ENCODE assay signal across 30 cellular contexts in the genomic region with DNA sequence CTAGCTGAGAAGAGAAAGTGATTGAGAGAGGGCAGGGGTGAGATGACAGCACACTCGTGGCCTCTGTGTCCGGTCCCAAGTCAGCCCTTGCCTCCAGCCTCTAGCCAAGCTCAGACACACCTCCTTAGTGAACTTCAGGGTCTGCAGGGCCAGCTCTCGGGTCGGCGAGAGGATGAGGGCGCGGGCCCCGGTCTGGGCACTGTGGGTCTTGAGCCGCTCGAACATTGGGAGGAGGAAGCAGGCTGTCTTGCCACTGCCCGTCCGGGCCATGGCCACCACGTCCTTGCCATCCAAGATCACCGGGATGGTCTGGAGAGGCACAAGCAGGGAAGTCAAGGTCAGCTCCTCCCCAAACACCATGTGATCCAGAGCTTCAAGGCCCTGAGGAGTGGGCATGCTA. TPM values are rescaled to one million over a fixed set of nuclear protein-coding genes. Genes with fewer than 3 reads are reported as not detected.
A peak's percentile ranks its signal among the peaks of the same experiment; 100 is the strongest.
DNase-seq lines count a peak whose midpoint lies in the region; ATAC-seq, FAIRE-seq and TF ChIP-seq lines count a peak whose summit lies in the region.
"Had no signal": no experiment of that assay in that cellular context is flagged by ENCODE, and none has a peak within 500 bp of the region (broad histone marks: within the 10 kb centered on the region; RNA-seq: fewer than 3 reads in every experiment).

No MANE protein-coding gene starts in this region.

- peaks cover 2% of the 10 kb centered on the region for H3K9me1 ChIP-seq in K562 (ENCODE audit: control insufficient read depth, insufficient read depth, low read length)

- TF ChIP-seq EP300 in K562 (IDR thresholded peaks at IDR 0.05; ENCODE audit: low read length) = no peak

- H3K4me3 Mint-ChIP-seq in neural crest cell (peak overlapping the region; percentile 34), osteocyte (ENCODE audit: unreplicated experiment) (no peak overlapping the region)
- H3K4me3 Mint-ChIP-seq in stimulated activated memory B cell treated with anti-CD40 and anti-IgM and Interleukin-4, amounts not matched to agents 10 μg/mL and 1 μg/mL and 100 μg/mL, for 72 hours = no peak overlapping the region
- H3K4me3 Mint-ChIP-seq: CD4-positive, alpha-beta T cell; CD8-positive, alpha-beta T cell had no signal

- 96% methylated on average over 6 of the region's 14 CpGs for WGBS in K562 (ENCODE audit: insufficient coverage, low coverage, missing lambda C conversion rate)
- WGBS in prostate gland = 95% methylated on average over 6 of the region's 14 CpGs

- DNase-seq in K562 (ENCODE audit: extremely low read depth in 1 of 4, low spot score in 3 of 4) = no peak
- DNase-seq in neural crest cell (ENCODE audit: low read depth, low spot score) = no peak
- DNase-seq in osteocyte (ENCODE audit: extremely low spot score, unreplicated experiment) = no peak
- DNase-seq in NCI-H2196 treated with DMSO at 0.1 percent for 48 hours (lab: John Stamatoyannopoulos, UW; ENCODE audit: unreplicated experiment) = no peak
- no peak for DNase-seq in prostate gland (ENCODE audit: low spot score)
- DNase-seq: 8988T; ACHN; BE2C; CD4-positive, alpha-beta T cell; CD8-positive, alpha-beta T cell; COR-L47; DMS 273 treated with DMSO at 0.1 percent for 48 hours; DMS153; DMS53; DMS79; DND-41; EL; GDM1 had no signal

- POLR2A ChIA-PET in K562 (lab: Yijun Ruan, JAX) = interaction anchor here (0.6 to 0.9 kb wide), 3 partner anchors 17 to 117 kb away, joined by 3 to 4 read pairs (median 3); no protein-coding TSS in a partner anchor

- H3K9ac ChIP-seq in BLaER1 (0 out of 2 replicates have a peak overlapping the region, but pooled peaks have one; percentile 19), K562 (ENCODE audit: insufficient read depth in 1 of 2, low read depth in 2 of 2, low read length in 2 of 2) (no peak overlapping the region)

- H3K9me3 Mint-ChIP-seq in neural crest cell (no peaks in the 10 kb centered on the region), osteocyte (ENCODE audit: unreplicated experiment) (no peaks in the 10 kb centered on the region)
- H3K9me3 Mint-ChIP-seq in stimulated activated memory B cell treated with anti-CD40 and anti-IgM and Interleukin-4, amounts not matched to agents 10 μg/mL and 1 μg/mL and 100 μg/mL, for 72 hours = peaks cover 2% of the 10 kb centered on the region
- H3K9me3 Mint-ChIP-seq: CD4-positive, alpha-beta T cell had no signal

- BruUV-seq in K562 (replicated peaks; lab: Mats Ljungman, UMichigan) = no TSS peak

- H3K4me1 Mint-ChIP-seq in neural crest cell = no peaks in the 10 kb centered on the region
- peaks cover 15% of the 10 kb centered on the region for H3K4me1 Mint-ChIP-seq in stimulated activated memory B cell treated with anti-CD40 and anti-IgM and Interleukin-4, amounts not matched to agents 10 μg/mL and 1 μg/mL and 100 μg/mL, for 72 hours
- H3K4me1 Mint-ChIP-seq in osteocyte (ENCODE audit: unreplicated experiment) = peaks cover 11% of the 10 kb centered on the region

- no peak overlapping the region for H2AFZ ChIP-seq in K562 (ENCODE audit: low read depth, low read length)

- peaks cover 47% of the 10 kb centered on the region for H3K4me1 ChIP-seq in BLaER1
- peaks cover 10 to 21% of the 10 kb centered on the region in 2 experiments; a peak in 4 of 5 replicates for H3K4me1 ChIP-seq in K562 (replicated peaks in 1 of 2; ENCODE audit: control insufficient read depth in 2 of 2, insufficient read depth in 2 of 2, low read length in 2 of 2)
- no peaks in the 10 kb centered on the region for H3K4me1 ChIP-seq in prostate gland (replicated peaks)
- H3K4me1 ChIP-seq: BE2C had no signal

- intact Hi-C loops in K562 (cut with micrococcal nuclease) = no loop called here
- intact Hi-C loops in prostate gland (cut with DNase I) = no loop called here

- H3K36me3 Mint-ChIP-seq in neural crest cell (ENCODE audit: low read depth) = peaks cover 22% of the 10 kb centered on the region
- H3K36me3 Mint-ChIP-seq in stimulated activated memory B cell treated with anti-CD40 and anti-IgM and Interleukin-4, amounts not matched to agents 10 μg/mL and 1 μg/mL and 100 μg/mL, for 72 hours = peaks cover 71% of the 10 kb centered on the region
- peaks cover 50% of the 10 kb centered on the region for H3K36me3 Mint-ChIP-seq in osteocyte (ENCODE audit: unreplicated experiment)

- no peak for FAIRE-seq in K562 (lab: Jason Lieb, UNC)
- FAIRE-seq: A204.1, GM12878, GM12892, GM18507 had no signal

- TF ChIP-seq POLR2A in K562 (conservative IDR thresholded peaks at IDR 0.05) = no peak
- TF ChIP-seq POLR2A in prostate gland (IDR thresholded peaks at IDR 0.05) = no peak

- in situ Hi-C loops in K562 (cut with MboI) = loop anchor here (25.0 kb wide), 1 partner anchor 233 kb away; the partner anchor contains the start of genes SDS and SDSL

- ATAC-seq in K562 = no peak
- ATAC-seq in stimulated activated memory B cell treated with anti-CD40 and anti-IgM and Interleukin-4, amounts not matched to agents 10 μg/mL and 1 μg/mL and 100 μg/mL, for 72 hours = no peak
- ATAC-seq: CD8-positive, alpha-beta T cell; GM12878 had no signal

- no peak for TF ChIP-seq RAD21 in K562 (CRISPR knock-in tag; conservative IDR thresholded peaks at IDR 0.05 in 1 of 2, IDR thresholded peaks at IDR 0.05 in 1 of 2)

- H3K27me3 ChIP-seq in BLaER1 (no peaks in the 10 kb centered on the region), K562 (ENCODE audit: control insufficient read depth in 2 of 2, insufficient read depth in 2 of 2, low read length in 2 of 2) (no peaks in the 10 kb centered on the region), prostate gland (replicated peaks; ENCODE audit: insufficient read depth) (no peaks in the 10 kb centered on the region)
- H3K27me3 ChIP-seq: BE2C; BLaER1 treated with 17β-estradiol and CSF1 and Interleukin-3, amounts not matched to agents 10 nM and 100 nM had no signal

- TF ChIP-seq CTCF in K562 (IDR thresholded peaks at IDR 0.05 in 2 of 3, conservative IDR thresholded peaks at IDR 0.05 in 1 of 3; ENCODE audit: insufficient read depth in 2 of 3, low read depth in 1 of 3, low read length in 3 of 3) (no peak), neural crest cell (conservative IDR thresholded peaks at IDR 0.05) (no peak), osteocyte (IDR thresholded peaks at IDR 0.05) (no peak), prostate gland (IDR thresholded peaks at IDR 0.05) (no peak)

- H3K9me3 ChIP-seq in BLaER1 (peaks cover 14% of the 10 kb centered on the region), K562 (replicated peaks; ENCODE audit: control insufficient read depth, insufficient read depth, low read depth, low read length) (no peaks in the 10 kb centered on the region), prostate gland (no peaks in the 10 kb centered on the region)
- H3K9me3 ChIP-seq: BE2C had no signal

- H3K36me3 ChIP-seq in BLaER1 = peaks cover 89% of the 10 kb centered on the region
- peaks cover 87% of the 10 kb centered on the region for H3K36me3 ChIP-seq in K562 (ENCODE audit: control insufficient read depth, insufficient read depth, low read length)
- peaks cover 6 to 7% of the 10 kb centered on the region in 2 donors for H3K36me3 ChIP-seq in prostate gland

- H3K27ac Mint-ChIP-seq in neural crest cell (ENCODE audit: unreplicated experiment) = no peak overlapping the region
- H3K27ac Mint-ChIP-seq in stimulated activated memory B cell treated with anti-CD40 and anti-IgM and Interleukin-4, amounts not matched to agents 10 μg/mL and 1 μg/mL and 100 μg/mL, for 72 hours = peak overlapping the region; percentile 46
- H3K27ac Mint-ChIP-seq in osteocyte (ENCODE audit: unreplicated experiment) = no peak overlapping the region
- H3K27ac Mint-ChIP-seq: CD4-positive, alpha-beta T cell; CD8-positive, alpha-beta T cell had no signal

- CTCF ChIA-PET in K562 (lab: Yijun Ruan, JAX; ENCODE audit: low intra/inter-chr PET ratio) = no interaction called here

- H3K4me2 ChIP-seq in BLaER1 = no peak overlapping the region
- H3K4me2 ChIP-seq in K562 (ENCODE audit: insufficient read depth, low read length) = no peak overlapping the region

- H3K27ac ChIP-seq in BLaER1 = peak overlapping the region; percentile 16; the same call in 1 of the 2 replicates
- H3K27ac ChIP-seq in K562 (ENCODE audit: extremely low read depth, low read depth, low read length) = no peak overlapping the region
- no peak overlapping the region for H3K27ac ChIP-seq in prostate gland
- H3K27ac ChIP-seq: C4-2B had no signal

- H3K79me2 ChIP-seq in K562 (ENCODE audit: control insufficient read depth, insufficient read depth, low read length) = peaks cover 39% of the 10 kb centered on the region

- no peaks in the 10 kb centered on the region for H3K27me3 Mint-ChIP-seq in neural crest cell (ENCODE audit: low read depth)
- no peaks in the 10 kb centered on the region for H3K27me3 Mint-ChIP-seq in stimulated activated memory B cell treated with anti-CD40 and anti-IgM and Interleukin-4, amounts not matched to agents 10 μg/mL and 1 μg/mL and 100 μg/mL, for 72 hours
- no peaks in the 10 kb centered on the region for H3K27me3 Mint-ChIP-seq in osteocyte (ENCODE audit: unreplicated experiment)
- H3K27me3 Mint-ChIP-seq: CD4-positive, alpha-beta T cell had no signal

- H4K20me1 ChIP-seq in BLaER1 (peaks cover 43% of the 10 kb centered on the region), K562 (replicated peaks; ENCODE audit: control insufficient read depth, insufficient read depth, low read length) (peaks cover 9% of the 10 kb centered on the region)

- H3K4me3 ChIP-seq in BLaER1 (no peak overlapping the region), K562 (no peak overlapping the region), prostate gland (no peak overlapping the region)
- H3K4me3 ChIP-seq: BLaER1 treated with 17β-estradiol and CSF1 and Interleukin-3, amounts not matched to agents 10 nM and 100 nM; GM12878 had no signal

RNA-seq across cellular contexts. Expression of gene DDX54, which starts 6.3 kb away (rescaled TPM):
- total RNA-seq in K562 (2011; cell fraction: chromatin; rRNA removed; ENCODE audit: low replicate concordance) = 60.9 and 181 TPM in 2 replicates
- total RNA-seq in K562 (2011; cell fraction: nucleolus; rRNA removed) = 87.0 and 87.2 TPM in 2 replicates
- total RNA-seq in K562 (2011; cell fraction: nucleoplasm; rRNA removed) = 56.8 and 61.4 TPM in 2 replicates
- 100 and 135 TPM in 2 replicates for total RNA-seq in K562 (2014; rRNA removed)
- total RNA-seq in K562 (2014; rRNA removed; fragmentation: Illumina TruSeq; extraction: Trizol) = 23.9 and 25.8 TPM in 2 replicates
- total RNA-seq in K562 (2015; rRNA removed; fragmentation: Illumina TruSeq; extraction: Trizol) = 48.5 and 51.4 TPM in 2 replicates
- 128 and 132 TPM in 2 replicates for total RNA-seq in K562 (2021)
- polyA plus RNA-seq in K562 (2011; rRNA removed) = 56.6 and 80.5 TPM in 2 replicates
- polyA plus RNA-seq in K562 (2011; cell fraction: cytosol; rRNA removed) = 71.0 and 78.8 TPM in 2 replicates
- polyA plus RNA-seq in K562 (2011; cell fraction: nucleus; rRNA removed) = 76.8 and 95.6 TPM in 2 replicates
- polyA plus RNA-seq in K562 (2012) = 48.8 and 67.9 TPM in 2 replicates
- 44.4 and 77.7 TPM in 2 replicates for polyA plus RNA-seq in K562 (2014; fragmentation: Illumina TruSeq; extraction: Trizol)
- polyA plus RNA-seq in K562 (2014; fragmentation: Nextera tagmentation; extraction: Ambion mirVana) = 1 to 10 TPM; 1.4 to 3.1 TPM
- 74.4 and 107 TPM in 2 replicates for polyA plus RNA-seq in K562 (2014; rRNA removed)
- polyA minus RNA-seq in K562 (2011; rRNA and poly(A)+ RNA removed) = 47.0 and 50.2 TPM in 2 replicates
- polyA minus RNA-seq in K562 (2011; cell fraction: cytosol; rRNA and poly(A)+ RNA removed) = 52.1 and 64.3 TPM in 2 replicates
- polyA minus RNA-seq in K562 (2011; cell fraction: nucleus; rRNA and poly(A)+ RNA removed) = 31.1 and 49.1 TPM in 2 replicates
- 68.5 and 69.7 TPM in 2 replicates for total RNA-seq in neural crest cell
- total RNA-seq in osteocyte = 52.8 and 52.9 TPM in 2 replicates
- 100 to 1,000 TPM in 1 of 2 donors, 10 to 100 TPM in 1; 66.3 to 119 TPM for total RNA-seq in prostate gland

RNA-seq across cellular contexts. Expression of gene RITA1, which starts 6.5 kb away (rescaled TPM):
- 9.9 and 32.6 TPM in 2 replicates for total RNA-seq in K562 (2011; cell fraction: chromatin; rRNA removed; ENCODE audit: low replicate concordance)
- 18.9 and 25.0 TPM in 2 replicates for total RNA-seq in K562 (2011; cell fraction: nucleolus; rRNA removed)
- 17.7 and 18.0 TPM in 2 replicates for total RNA-seq in K562 (2011; cell fraction: nucleoplasm; rRNA removed)
- total RNA-seq in K562 (2014; rRNA removed) (40.4 and 52.0 TPM in 2 replicates), K562 (2014; rRNA removed; fragmentation: Illumina TruSeq; extraction: Trizol) (12.7 and 15.6 TPM in 2 replicates), K562 (2015; rRNA removed; fragmentation: Illumina TruSeq; extraction: Trizol) (34.3 and 36.7 TPM in 2 replicates), K562 (2021) (34.9 and 38.9 TPM in 2 replicates), neural crest cell (20.0 and 20.1 TPM in 2 replicates), osteocyte (19.9 and 20.5 TPM in 2 replicates), prostate gland (10 to 100 TPM; 29.0 to 39.7 TPM)
- polyA plus RNA-seq in K562 (2011; rRNA removed) (17.6 and 17.9 TPM in 2 replicates), K562 (2014; fragmentation: Illumina TruSeq; extraction: Trizol) (18.0 and 27.7 TPM in 2 replicates), K562 (2014; fragmentation: Nextera tagmentation; extraction: Ambion mirVana) (1 to 10 TPM; 2.8 to 3.5 TPM), K562 (2014; rRNA removed) (26.4 and 35.0 TPM in 2 replicates)
- 23.1 and 48.6 TPM in 2 replicates for polyA plus RNA-seq in K562 (2011; cell fraction: cytosol; rRNA removed)
- 10.9 and 15.7 TPM in 2 replicates for polyA plus RNA-seq in K562 (2011; cell fraction: nucleus; rRNA removed)
- 23.0 and 27.5 TPM in 2 replicates for polyA plus RNA-seq in K562 (2012)
- 10.0 and 13.0 TPM in 2 replicates for polyA minus RNA-seq in K562 (2011; rRNA and poly(A)+ RNA removed)
- polyA minus RNA-seq in K562 (2011; cell fraction: cytosol; rRNA and poly(A)+ RNA removed) = 12.1 and 15.7 TPM in 2 replicates
- polyA minus RNA-seq in K562 (2011; cell fraction: nucleus; rRNA and poly(A)+ RNA removed) = 11.0 and 11.4 TPM in 2 replicates

RNA-seq across cellular contexts. Expression of gene CFAP73, which starts 29.5 kb away (rescaled TPM):
- not detected in 2 replicates for total RNA-seq in K562 (2011; cell fraction: chromatin; rRNA removed; ENCODE audit: low replicate concordance)
- not detected in 2 replicates for total RNA-seq in K562 (2011; cell fraction: nucleolus; rRNA removed)
- not detected in 2 replicates for total RNA-seq in K562 (2011; cell fraction: nucleoplasm; rRNA removed)
- total RNA-seq in K562 (2014; rRNA removed) = not detected in 2 replicates
- total RNA-seq in K562 (2014; rRNA removed; fragmentation: Illumina TruSeq; extraction: Trizol) = not detected in 2 replicates
- not detected in 2 replicates for total RNA-seq in K562 (2015; rRNA removed; fragmentation: Illumina TruSeq; extraction: Trizol)
- not detected in 2 replicates for total RNA-seq in K562 (2021)
- polyA plus RNA-seq in K562 (2011; rRNA removed) = not detected in 2 replicates
- polyA plus RNA-seq in K562 (2011; cell fraction: cytosol; rRNA removed) = not detected in 2 replicates
- not detected in 2 replicates for polyA plus RNA-seq in K562 (2011; cell fraction: nucleus; rRNA removed)
- polyA plus RNA-seq in K562 (2012) = 0.14 and 0.17 TPM in 2 replicates
- not detected in 2 replicates for polyA plus RNA-seq in K562 (2014; fragmentation: Illumina TruSeq; extraction: Trizol)
- not detected for polyA plus RNA-seq in K562 (2014; fragmentation: Nextera tagmentation; extraction: Ambion mirVana)
- polyA plus RNA-seq in K562 (2014; rRNA removed) = not detected in 2 replicates
- not detected in 2 replicates for polyA minus RNA-seq in K562 (2011; rRNA and poly(A)+ RNA removed)
- not detected in 2 replicates for polyA minus RNA-seq in K562 (2011; cell fraction: cytosol; rRNA and poly(A)+ RNA removed)
- polyA minus RNA-seq in K562 (2011; cell fraction: nucleus; rRNA and poly(A)+ RNA removed) = not detected in 2 replicates
- not detected in 2 replicates for total RNA-seq in neural crest cell
- total RNA-seq in osteocyte = not detected in 2 replicates
- total RNA-seq in prostate gland = under 1 TPM in 1 of 2 donors, not detected in 1; 0.57 TPM
- total RNA-seq: A673, Daoy, G401 had no signal
- polyA plus RNA-seq: AG04450, GM12878 had no signal

RNA-seq across cellular contexts. Expression of gene TPCN1, which starts 42.2 kb away (rescaled TPM):
- 112 and 252 TPM in 2 replicates for total RNA-seq in K562 (2011; cell fraction: chromatin; rRNA removed; ENCODE audit: low replicate concordance)
- 110 and 123 TPM in 2 replicates for total RNA-seq in K562 (2011; cell fraction: nucleolus; rRNA removed)
- 98.7 and 108 TPM in 2 replicates for total RNA-seq in K562 (2011; cell fraction: nucleoplasm; rRNA removed)
- 6.4 and 9.2 TPM in 2 replicates for total RNA-seq in K562 (2014; rRNA removed)
- 5.5 and 6.1 TPM in 2 replicates for total RNA-seq in K562 (2014; rRNA removed; fragmentation: Illumina TruSeq; extraction: Trizol)
- 7.4 and 7.8 TPM in 2 replicates for total RNA-seq in K562 (2015; rRNA removed; fragmentation: Illumina TruSeq; extraction: Trizol)
- 23.8 and 27.2 TPM in 2 replicates for total RNA-seq in K562 (2021)
- polyA plus RNA-seq in K562 (2011; rRNA removed) = 12.8 and 18.9 TPM in 2 replicates
- polyA plus RNA-seq in K562 (2011; cell fraction: cytosol; rRNA removed) = 8.0 and 10.3 TPM in 2 replicates
- 137 and 160 TPM in 2 replicates for polyA plus RNA-seq in K562 (2011; cell fraction: nucleus; rRNA removed)
- polyA plus RNA-seq in K562 (2012) = 20.9 and 33.9 TPM in 2 replicates
- polyA plus RNA-seq in K562 (2014; fragmentation: Illumina TruSeq; extraction: Trizol) = 16.2 and 17.0 TPM in 2 replicates
- polyA plus RNA-seq in K562 (2014; fragmentation: Nextera tagmentation; extraction: Ambion mirVana) = 1 to 10 TPM in 1 of 2 experiments, under 1 TPM in 1; 0.80 to 1.1 TPM
- polyA plus RNA-seq in K562 (2014; rRNA removed) = 19.2 and 19.3 TPM in 2 replicates
- polyA minus RNA-seq in K562 (2011; rRNA and poly(A)+ RNA removed) = 7.8 and 12.1 TPM in 2 replicates
- 17.9 and 21.8 TPM in 2 replicates for polyA minus RNA-seq in K562 (2011; cell fraction: cytosol; rRNA and poly(A)+ RNA removed)
- polyA minus RNA-seq in K562 (2011; cell fraction: nucleus; rRNA and poly(A)+ RNA removed) = 30.6 and 40.4 TPM in 2 replicates
- total RNA-seq in neural crest cell = 18.3 and 18.9 TPM in 2 replicates
- 74.6 and 80.6 TPM in 2 replicates for total RNA-seq in osteocyte
- total RNA-seq in prostate gland = 10 to 100 TPM; 52.6 to 65.3 TPM

RNA-seq across cellular contexts. Expression of gene RASAL1, which starts 43.5 kb away (rescaled TPM):
- 0.30 TPM in 1 of 2 replicates, not detected in the other for total RNA-seq in K562 (2011; cell fraction: chromatin; rRNA removed; ENCODE audit: low replicate concordance)
- total RNA-seq in K562 (2011; cell fraction: nucleolus; rRNA removed) = 0.17 TPM in 1 of 2 replicates, not detected in the other
- not detected in 2 replicates for total RNA-seq in K562 (2011; cell fraction: nucleoplasm; rRNA removed)
- 0.08 and 0.14 TPM in 2 replicates for total RNA-seq in K562 (2014; rRNA removed)
- not detected in 2 replicates for total RNA-seq in K562 (2014; rRNA removed; fragmentation: Illumina TruSeq; extraction: Trizol)
- total RNA-seq in K562 (2015; rRNA removed; fragmentation: Illumina TruSeq; extraction: Trizol) = not detected in 2 replicates
- total RNA-seq in K562 (2021) = 0.16 TPM in 1 of 2 replicates, not detected in the other
- polyA plus RNA-seq in K562 (2011; rRNA removed) = 0.06 TPM in 1 of 2 replicates, not detected in the other
- 0.03 TPM in 1 of 2 replicates, not detected in the other for polyA plus RNA-seq in K562 (2011; cell fraction: cytosol; rRNA removed)
- polyA plus RNA-seq in K562 (2011; cell fraction: nucleus; rRNA removed) = 0.07 and 0.18 TPM in 2 replicates
- 0.04 TPM in 1 of 2 replicates, not detected in the other for polyA plus RNA-seq in K562 (2012)
- polyA plus RNA-seq in K562 (2014; fragmentation: Illumina TruSeq; extraction: Trizol) = not detected in 2 replicates
- not detected for polyA plus RNA-seq in K562 (2014; fragmentation: Nextera tagmentation; extraction: Ambion mirVana)
- polyA plus RNA-seq in K562 (2014; rRNA removed) = not detected in 2 replicates
- not detected in 2 replicates for polyA minus RNA-seq in K562 (2011; rRNA and poly(A)+ RNA removed)
- polyA minus RNA-seq in K562 (2011; cell fraction: cytosol; rRNA and poly(A)+ RNA removed) = not detected in 2 replicates
- not detected in 2 replicates for polyA minus RNA-seq in K562 (2011; cell fraction: nucleus; rRNA and poly(A)+ RNA removed)
- total RNA-seq in neural crest cell = not detected in 2 replicates
- total RNA-seq in osteocyte = not detected in 2 replicates
- 1 to 10 TPM; 1.6 to 9.9 TPM for total RNA-seq in prostate gland
- polyA plus RNA-seq: AG04450 had no signal
